ENCODE assay signal across 1 cellular context in the genomic region with DNA sequence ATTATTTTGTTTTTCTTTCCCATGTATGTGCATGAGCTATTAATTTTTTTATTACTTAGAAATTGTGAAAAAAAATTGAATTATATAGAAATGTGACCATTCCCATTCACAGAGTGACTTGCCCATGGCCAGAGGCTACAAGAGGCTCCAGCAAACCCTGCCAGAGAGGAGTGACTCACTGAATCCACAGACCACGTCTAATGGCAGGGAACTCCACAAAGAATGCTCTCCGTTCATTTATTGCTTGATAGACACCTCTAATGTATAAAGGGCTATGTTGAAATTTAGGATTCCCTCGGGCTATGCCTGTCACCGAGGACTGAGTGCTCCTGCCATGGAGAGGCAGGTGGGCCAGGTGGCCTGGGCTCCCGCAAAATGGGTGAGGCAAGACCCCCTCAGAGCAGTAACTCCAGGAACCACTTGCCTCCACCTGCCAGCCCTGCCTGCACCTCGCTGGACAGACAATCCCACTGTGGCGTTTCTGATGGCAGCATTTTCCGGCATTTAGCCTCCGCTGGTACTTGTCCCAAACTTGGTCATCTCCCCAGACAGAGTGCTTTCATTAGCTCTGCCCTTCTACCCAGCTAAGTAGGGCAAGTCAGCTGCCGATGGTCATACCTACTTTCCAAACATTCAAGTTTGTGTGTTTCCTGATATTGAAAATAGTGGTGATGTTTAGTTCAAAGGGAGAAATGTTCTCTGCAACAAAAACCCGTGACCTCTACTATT.
TF ChIP-seq lines count a peak whose summit lies in the region.

No MANE protein-coding gene starts in this region.

TF ChIP-seq in GM12878, 131 proteins besides CTCF, POLR2A, EP300 and RAD21 (continued from another document):
- TF ChIP-seq, protein P1, sequence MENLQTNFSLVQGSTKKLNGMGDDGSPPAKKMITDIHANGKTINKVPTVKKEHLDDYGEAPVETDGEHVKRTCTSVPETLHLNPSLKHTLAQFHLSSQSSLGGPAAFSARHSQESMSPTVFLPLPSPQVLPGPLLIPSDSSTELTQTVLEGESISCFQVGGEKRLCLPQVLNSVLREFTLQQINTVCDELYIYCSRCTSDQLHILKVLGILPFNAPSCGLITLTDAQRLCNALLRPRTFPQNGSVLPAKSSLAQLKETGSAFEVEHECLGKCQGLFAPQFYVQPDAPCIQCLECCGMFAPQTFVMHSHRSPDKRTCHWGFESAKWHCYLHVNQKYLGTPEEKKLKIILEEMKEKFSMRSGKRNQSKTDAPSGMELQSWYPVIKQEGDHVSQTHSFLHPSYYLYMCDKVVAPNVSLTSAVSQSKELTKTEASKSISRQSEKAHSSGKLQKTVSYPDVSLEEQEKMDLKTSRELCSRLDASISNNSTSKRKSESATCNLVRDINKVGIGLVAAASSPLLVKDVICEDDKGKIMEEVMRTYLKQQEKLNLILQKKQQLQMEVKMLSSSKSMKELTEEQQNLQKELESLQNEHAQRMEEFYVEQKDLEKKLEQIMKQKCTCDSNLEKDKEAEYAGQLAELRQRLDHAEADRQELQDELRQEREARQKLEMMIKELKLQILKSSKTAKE (IDR thresholded peaks at IDR 0.05; ENCODE audit: low read depth, poor library complexity, severe bottlenecking): no peak
- TF ChIP-seq ZNF274 (IDR thresholded peaks at IDR 0.05; ENCODE audit: insufficient read depth, insufficient read length) (no peak), MYC (IDR thresholded peaks at IDR 0.05; ENCODE audit: insufficient read depth, insufficient read length, insufficient replicate concordance, low read length, severe bottlenecking) (no peak), BHLHE40 (IDR thresholded peaks at IDR 0.05; ENCODE audit: borderline replicate concordance in 1 of 2, low read depth in 2 of 2, low read length in 1 of 2) (no peak), ASH2L (IDR thresholded peaks at IDR 0.05; ENCODE audit: borderline replicate concordance, low read depth) (no peak), ZNF384 (IDR thresholded peaks at IDR 0.05; ENCODE audit: borderline replicate concordance, low read depth, low read length) (no peak), CBFB (IDR thresholded peaks at IDR 0.05; ENCODE audit: low read depth) (no peak), TARDBP (IDR thresholded peaks at IDR 0.05; ENCODE audit: borderline replicate concordance) (no peak)
- TF ChIP-seq, protein P2, sequence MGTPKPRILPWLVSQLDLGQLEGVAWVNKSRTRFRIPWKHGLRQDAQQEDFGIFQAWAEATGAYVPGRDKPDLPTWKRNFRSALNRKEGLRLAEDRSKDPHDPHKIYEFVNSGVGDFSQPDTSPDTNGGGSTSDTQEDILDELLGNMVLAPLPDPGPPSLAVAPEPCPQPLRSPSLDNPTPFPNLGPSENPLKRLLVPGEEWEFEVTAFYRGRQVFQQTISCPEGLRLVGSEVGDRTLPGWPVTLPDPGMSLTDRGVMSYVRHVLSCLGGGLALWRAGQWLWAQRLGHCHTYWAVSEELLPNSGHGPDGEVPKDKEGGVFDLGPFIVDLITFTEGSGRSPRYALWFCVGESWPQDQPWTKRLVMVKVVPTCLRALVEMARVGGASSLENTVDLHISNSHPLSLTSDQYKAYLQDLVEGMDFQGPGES (IDR thresholded peaks at IDR 0.05): no peak
- TF ChIP-seq, protein P3, sequence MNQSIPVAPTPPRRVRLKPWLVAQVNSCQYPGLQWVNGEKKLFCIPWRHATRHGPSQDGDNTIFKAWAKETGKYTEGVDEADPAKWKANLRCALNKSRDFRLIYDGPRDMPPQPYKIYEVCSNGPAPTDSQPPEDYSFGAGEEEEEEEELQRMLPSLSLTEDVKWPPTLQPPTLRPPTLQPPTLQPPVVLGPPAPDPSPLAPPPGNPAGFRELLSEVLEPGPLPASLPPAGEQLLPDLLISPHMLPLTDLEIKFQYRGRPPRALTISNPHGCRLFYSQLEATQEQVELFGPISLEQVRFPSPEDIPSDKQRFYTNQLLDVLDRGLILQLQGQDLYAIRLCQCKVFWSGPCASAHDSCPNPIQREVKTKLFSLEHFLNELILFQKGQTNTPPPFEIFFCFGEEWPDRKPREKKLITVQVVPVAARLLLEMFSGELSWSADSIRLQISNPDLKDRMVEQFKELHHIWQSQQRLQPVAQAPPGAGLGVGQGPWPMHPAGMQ (IDR thresholded peaks at IDR 0.05; ENCODE audit: borderline replicate concordance): no peak
- TF ChIP-seq, protein P4, sequence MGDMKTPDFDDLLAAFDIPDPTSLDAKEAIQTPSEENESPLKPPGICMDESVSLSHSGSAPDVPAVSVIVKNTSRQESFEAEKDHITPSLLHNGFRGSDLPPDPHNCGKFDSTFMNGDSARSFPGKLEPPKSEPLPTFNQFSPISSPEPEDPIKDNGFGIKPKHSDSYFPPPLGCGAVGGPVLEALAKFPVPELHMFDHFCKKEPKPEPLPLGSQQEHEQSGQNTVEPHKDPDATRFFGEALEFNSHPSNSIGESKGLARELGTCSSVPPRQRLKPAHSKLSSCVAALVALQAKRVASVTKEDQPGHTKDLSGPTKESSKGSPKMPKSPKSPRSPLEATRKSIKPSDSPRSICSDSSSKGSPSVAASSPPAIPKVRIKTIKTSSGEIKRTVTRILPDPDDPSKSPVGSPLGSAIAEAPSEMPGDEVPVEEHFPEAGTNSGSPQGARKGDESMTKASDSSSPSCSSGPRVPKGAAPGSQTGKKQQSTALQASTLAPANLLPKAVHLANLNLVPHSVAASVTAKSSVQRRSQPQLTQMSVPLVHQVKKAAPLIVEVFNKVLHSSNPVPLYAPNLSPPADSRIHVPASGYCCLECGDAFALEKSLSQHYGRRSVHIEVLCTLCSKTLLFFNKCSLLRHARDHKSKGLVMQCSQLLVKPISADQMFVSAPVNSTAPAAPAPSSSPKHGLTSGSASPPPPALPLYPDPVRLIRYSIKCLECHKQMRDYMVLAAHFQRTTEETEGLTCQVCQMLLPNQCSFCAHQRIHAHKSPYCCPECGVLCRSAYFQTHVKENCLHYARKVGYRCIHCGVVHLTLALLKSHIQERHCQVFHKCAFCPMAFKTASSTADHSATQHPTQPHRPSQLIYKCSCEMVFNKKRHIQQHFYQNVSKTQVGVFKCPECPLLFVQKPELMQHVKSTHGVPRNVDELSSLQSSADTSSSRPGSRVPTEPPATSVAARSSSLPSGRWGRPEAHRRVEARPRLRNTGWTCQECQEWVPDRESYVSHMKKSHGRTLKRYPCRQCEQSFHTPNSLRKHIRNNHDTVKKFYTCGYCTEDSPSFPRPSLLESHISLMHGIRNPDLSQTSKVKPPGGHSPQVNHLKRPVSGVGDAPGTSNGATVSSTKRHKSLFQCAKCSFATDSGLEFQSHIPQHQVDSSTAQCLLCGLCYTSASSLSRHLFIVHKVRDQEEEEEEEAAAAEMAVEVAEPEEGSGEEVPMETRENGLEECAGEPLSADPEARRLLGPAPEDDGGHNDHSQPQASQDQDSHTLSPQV (IDR thresholded peaks at IDR 0.05): no peak
